Comparison of ENCODE assay signal across 8 cellular contexts in genomic region chr13:91348906-91349435, GRCh38. TPM values are rescaled to one million over a fixed set of nuclear protein-coding genes. Genes with fewer than 3 reads are reported as not detected.
DNase-seq lines count a peak whose midpoint lies in the region; ATAC-seq and TF ChIP-seq lines count a peak whose summit lies in the region.

No MANE protein-coding gene starts in this region.

- DNase-seq in ACHN (peak; percentile 84), NCI-H2171 (lab: John Stamatoyannopoulos, UW) (peak; percentile 80), activated B cell treated with CpG ODN at 0.5 μM for 24 hours (peak; percentile 95), cardiac fibroblast (ENCODE audit: low read depth in 2 of 2) (peak; percentile 89 to 90), islet precursor cell (peak; percentile 93)
- DNase-seq in stimulated activated CD4-positive, alpha-beta T cell treated with anti-CD3 and anti-CD28 coated beads, Interleukin-12 subunit alpha, Interleukin-12 subunit beta, amount 100 ng/mL, for 24 hours (ENCODE audit: low read depth in 2 of 2): peak; percentile 87 to 90

- in situ Hi-C loops in ACHN (cut with HindIII; ENCODE audit: low pct_ligation_motif_present, low pct_unique_long_range_greater_than_20kb, low sequenced_read_pairs): no loop called here

- no peak for TF ChIP-seq CTCF in activated B cell treated with CpG ODN at 0.5 μM for 24 hours (IDR thresholded peaks at IDR 0.05)
- peak; percentile 82 for TF ChIP-seq CTCF in cardiac fibroblast (IDR thresholded peaks at IDR 0.05; ENCODE audit: low read depth, low read length)

- peak overlapping the region; percentile 88 for H3K27ac Mint-ChIP-seq in activated B cell treated with CpG ODN at 0.5 μM for 24 hours

- no peaks in the 10 kb centered on the region for H3K9me3 Mint-ChIP-seq in activated B cell treated with CpG ODN at 0.5 μM for 24 hours

- no peaks in the 10 kb centered on the region for H3K27me3 Mint-ChIP-seq in activated B cell treated with CpG ODN at 0.5 μM for 24 hours

- H3K36me3 Mint-ChIP-seq in activated B cell treated with CpG ODN at 0.5 μM for 24 hours (ENCODE audit: low read depth): peaks cover 54% of the 10 kb centered on the region

- H3K4me3 Mint-ChIP-seq in activated B cell treated with CpG ODN at 0.5 μM for 24 hours: peak overlapping the region; percentile 92

- CTCF ChIA-PET in activated B cell treated with CpG ODN at 0.5 μM for 24 hours (lab: Charles Lee): interaction anchor here (1.0 kb wide), 1 partner anchor 36 kb away, joined by 7 read pairs; no protein-coding TSS in a partner anchor

- peaks cover 56% of the 10 kb centered on the region for H3K4me1 Mint-ChIP-seq in activated B cell treated with CpG ODN at 0.5 μM for 24 hours

- POLR2A ChIA-PET in activated B cell treated with CpG ODN at 0.5 μM for 24 hours (lab: Charles Lee): no interaction called here

- ATAC-seq in GM18868 (IDR thresholded peaks at IDR 0.05; ENCODE audit: unreplicated experiment) (peak; percentile 45), HG03108 (IDR thresholded peaks at IDR 0.05; ENCODE audit: unreplicated experiment) (peak; percentile 42), activated B cell treated with CpG ODN at 0.5 μM for 24 hours (ENCODE audit: low read depth) (peak; percentile 67)

- H3K4me3 ChIP-seq in cardiac fibroblast (replicated peaks in 1 of 2; ENCODE audit: low read depth in 2 of 2, low read length in 2 of 2): peak overlapping the region; percentile 64 to 69

- intact Hi-C loops in activated B cell treated with CpG ODN at 0.5 μM for 24 hours (cut with micrococcal nuclease): loop anchor here (1.0 kb wide), 3 partner anchors 36 to 215 kb away; partner anchors contain the start of gene GPC5

RNA-seq across cellular contexts. Expression of gene MIR17HG, which starts 1.5 kb away (rescaled TPM):
- total RNA-seq in activated B cell treated with CpG ODN at 0.5 μM for 24 hours: 23.5 and 27.0 TPM in 2 replicates

RNA-seq across cellular contexts. Expression of gene GPC5, which starts 49.5 kb away (rescaled TPM):
- total RNA-seq in activated B cell treated with CpG ODN at 0.5 μM for 24 hours: 0.24 and 0.46 TPM in 2 replicates

Comparison
In these comparisons a context has a peak if more than half of its experiments do, and no peak if none do; other contexts are left out.
1. Peak in every context shown above with its lines: DNase-seq, ATAC-seq and H3K4me3 ChIP-seq.